8 cellular contexts compared by ENCODE assay signal in the genomic region with DNA sequence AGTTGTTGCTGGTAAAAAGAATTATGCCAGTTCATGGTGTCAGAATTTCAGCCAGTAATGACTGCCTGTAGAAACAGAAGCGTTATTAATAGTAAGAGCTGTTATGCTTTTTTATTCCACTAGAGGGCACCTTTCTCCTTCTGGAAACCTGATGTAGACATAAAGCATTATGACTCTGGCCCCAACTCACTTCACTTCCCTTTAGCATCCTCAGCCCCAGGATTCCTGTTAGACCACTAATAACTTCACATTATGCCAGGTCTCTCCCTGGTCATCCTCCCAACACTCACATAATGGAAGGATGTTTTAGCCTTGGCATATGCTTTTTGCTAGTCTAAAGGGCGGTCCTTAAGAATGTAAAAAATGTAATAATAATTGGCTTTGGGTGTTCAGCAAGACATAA. TPM values are rescaled to one million over a fixed set of nuclear protein-coding genes. Genes with fewer than 3 reads are reported as not detected.
DNase-seq lines count a peak whose midpoint lies in the region; ATAC-seq and TF ChIP-seq lines count a peak whose summit lies in the region.

No MANE protein-coding gene starts in this region.

- DNase-seq in DMS53 (lab: John Stamatoyannopoulos, UW) (peak; percentile 92), NCI-H524 treated with DMSO at 0.1 percent for 48 hours (lab: John Stamatoyannopoulos, UW) (peak; percentile 16), astrocyte of the cerebellum (ENCODE audit: low read depth) (peak; percentile 58), inferior parietal cortex (ENCODE audit: extremely low spot score) (peak; percentile 85), suprapubic skin (ENCODE audit: low spot score in 2 of 2) (no peak)
- no peak for DNase-seq in activated naive CD8-positive, alpha-beta T cell treated with anti-CD3 and anti-CD28 coated beads for 36 hours

- H3K9me3 ChIP-seq in suprapubic skin = no peaks in the 10 kb centered on the region

- H3K27me3 ChIP-seq in suprapubic skin = no peaks in the 10 kb centered on the region

- TF ChIP-seq POLR2A in suprapubic skin (IDR thresholded peaks at IDR 0.05) = no peak

- no peaks in the 10 kb centered on the region for H3K36me3 ChIP-seq in suprapubic skin

- ATAC-seq in GM19372 (IDR thresholded peaks at IDR 0.05; ENCODE audit: low read depth, unreplicated experiment) (peak; percentile 58), HG03439 (IDR thresholded peaks at IDR 0.05; ENCODE audit: unreplicated experiment) (peak; percentile 70)

- H3K27ac Mint-ChIP-seq in activated naive CD8-positive, alpha-beta T cell treated with anti-CD3 and anti-CD28 coated beads for 36 hours = no peak overlapping the region

- H3K4me1 ChIP-seq in suprapubic skin = no peaks in the 10 kb centered on the region

- 50% methylated on average over 2 of the region's 2 CpGs for WGBS in suprapubic skin

- H3K4me3 Mint-ChIP-seq in activated naive CD8-positive, alpha-beta T cell treated with anti-CD3 and anti-CD28 coated beads for 36 hours = no peak overlapping the region

- peaks cover 17% of the 10 kb centered on the region for H3K27me3 Mint-ChIP-seq in activated naive CD8-positive, alpha-beta T cell treated with anti-CD3 and anti-CD28 coated beads for 36 hours

- no peak for TF ChIP-seq EP300 in suprapubic skin (IDR thresholded peaks at IDR 0.05)

- no peaks in the 10 kb centered on the region for H3K36me3 Mint-ChIP-seq in activated naive CD8-positive, alpha-beta T cell treated with anti-CD3 and anti-CD28 coated beads for 36 hours

- TF ChIP-seq CTCF in astrocyte of the cerebellum (IDR thresholded peaks at IDR 0.05; ENCODE audit: low read depth, low read length, missing control alignments) (peak; percentile 63), suprapubic skin (IDR thresholded peaks at IDR 0.05) (peak; percentile 45 to 71)

- in situ Hi-C loops in astrocyte of the cerebellum (cut with HindIII; ENCODE audit: low sequenced_read_pairs) = no loop called here

- H3K9me3 Mint-ChIP-seq in activated naive CD8-positive, alpha-beta T cell treated with anti-CD3 and anti-CD28 coated beads for 36 hours = no peaks in the 10 kb centered on the region

- no peak overlapping the region for H3K27ac ChIP-seq in suprapubic skin

- H3K4me1 Mint-ChIP-seq in activated naive CD8-positive, alpha-beta T cell treated with anti-CD3 and anti-CD28 coated beads for 36 hours = peaks cover 4% of the 10 kb centered on the region

- H3K4me3 ChIP-seq in astrocyte of the cerebellum (ENCODE audit: low read depth, low read length) (no peak overlapping the region), suprapubic skin (no peak overlapping the region)

RNA-seq across cellular contexts. Expression of a gene that starts 34.9 kb away (rescaled TPM):
- 1 to 10 TPM in 2 of 4 donors, under 1 TPM in 2; 0.53 to 3.8 (median 1.3) TPM for total RNA-seq in suprapubic skin
- total RNA-seq in activated naive CD8-positive, alpha-beta T cell treated with anti-CD3 and anti-CD28 coated beads for 36 hours = 1 to 10 TPM; 5.7 to 6.5 TPM

RNA-seq across cellular contexts. Expression of a gene that starts 35.0 kb away (rescaled TPM):
- not detected for total RNA-seq in suprapubic skin
- total RNA-seq in activated naive CD8-positive, alpha-beta T cell treated with anti-CD3 and anti-CD28 coated beads for 36 hours = not detected

Comparison
In these comparisons a context has a peak if more than half of its experiments do, and no peak if none do; other contexts are left out.
1. DNase-seq: peak in DMS53 (single experiment), NCI-H524 treated with DMSO at 0.1 percent for 48 hours (single experiment), astrocyte of the cerebellum (single experiment) and inferior parietal cortex (single experiment); none in suprapubic skin (0 of 2) and activated naive CD8-positive, alpha-beta T cell treated with anti-CD3 and anti-CD28 coated beads for 36 hours (single experiment).